In genomic region chr2:216287251-216287650, GRCh38 we compare ENCODE assay signal across 15 cellular contexts.
DNase-seq lines count a peak whose midpoint lies in the region; ATAC-seq and TF ChIP-seq lines count a peak whose summit lies in the region.
"Had no signal": no experiment of that assay in that cellular context is flagged by ENCODE, and none has a peak within 500 bp of the region (broad histone marks: within the 10 kb centered on the region; RNA-seq: fewer than 3 reads in every experiment).

No MANE protein-coding gene starts in this region.

- H3K27ac Mint-ChIP-seq in neural crest cell (ENCODE audit: unreplicated experiment): no peak overlapping the region
- H3K27ac Mint-ChIP-seq in H9: peak overlapping the region in 1 of 3 experiments; percentile 50; a peak in 1 of 7 replicates
- H3K27ac Mint-ChIP-seq: activated CD4-positive, alpha-beta T cell treated with anti-CD3 and anti-CD28 coated beads for 36 hours; activated naive CD8-positive, alpha-beta T cell treated with anti-CD3 and anti-CD28 coated beads for 36 hours had no signal

- H3K4me1 Mint-ChIP-seq in neural crest cell: peaks cover 43% of the 10 kb centered on the region
- H3K4me1 Mint-ChIP-seq in H9: peaks cover 42 to 51% of the 10 kb centered on the region in 2 experiments

- H3K9me3 Mint-ChIP-seq in neural crest cell (no peaks in the 10 kb centered on the region), H9 (no peaks in the 10 kb centered on the region)
- H3K9me3 Mint-ChIP-seq: activated naive CD8-positive, alpha-beta T cell treated with anti-CD3 and anti-CD28 coated beads for 36 hours had no signal

- TF ChIP-seq EP300 in sigmoid colon (IDR thresholded peaks at IDR 0.05): no peak

- H2BK20ac ChIP-seq in H9 (ENCODE audit: low read depth, low read length, poor library complexity, severe bottlenecking): no peak overlapping the region

- no peaks in the 10 kb centered on the region for H3K36me3 Mint-ChIP-seq in neural crest cell (ENCODE audit: low read depth)
- H3K36me3 Mint-ChIP-seq in H9 (ENCODE audit: insufficient read depth in 1 of 3, low read depth in 3 of 3): no peaks in the 10 kb centered on the region
- H3K36me3 Mint-ChIP-seq: activated naive CD8-positive, alpha-beta T cell treated with anti-CD3 and anti-CD28 coated beads for 36 hours had no signal

- H3K27me3 Mint-ChIP-seq in neural crest cell (ENCODE audit: low read depth): no peaks in the 10 kb centered on the region
- peaks cover 10% of the 10 kb centered on the region for H3K27me3 Mint-ChIP-seq in H9 (ENCODE audit: low read depth)
- H3K27me3 Mint-ChIP-seq: activated CD4-positive, alpha-beta T cell treated with anti-CD3 and anti-CD28 coated beads for 36 hours; activated naive CD8-positive, alpha-beta T cell treated with anti-CD3 and anti-CD28 coated beads for 36 hours had no signal

- TF ChIP-seq CTCF in neural crest cell (conservative IDR thresholded peaks at IDR 0.05) (no peak), OCI-LY7 (conservative IDR thresholded peaks at IDR 0.05; ENCODE audit: low read length) (no peak), sigmoid colon (IDR thresholded peaks at IDR 0.05) (no peak), H9 (conservative IDR thresholded peaks at IDR 0.05) (no peak)

- H3K27me3 ChIP-seq in sigmoid colon (peaks cover 0 to 20% (median 0%) of the 10 kb centered on the region in 3 donors), H9 (ENCODE audit: insufficient read depth, low read length) (no peaks in the 10 kb centered on the region)

- peak; percentile 31 for DNase-seq in Daoy (ENCODE audit: low read depth)
- DNase-seq in MV-4-11 (lab: John Stamatoyannopoulos, UW): peak; percentile 2
- DNase-seq in ecto neural progenitor cell (ENCODE audit: low spot score): peak; percentile 60
- no peak for DNase-seq in neural crest cell (ENCODE audit: low read depth, low spot score)
- DNase-seq in OCI-LY7 (ENCODE audit: low spot score): no peak
- no peak for DNase-seq in sigmoid colon
- DNase-seq in H9: no peak
- DNase-seq: activated CD4-positive, alpha-beta T cell treated with anti-CD3 and anti-CD28 coated beads for 36 hours; activated naive CD8-positive, alpha-beta T cell treated with anti-CD3 and anti-CD28 coated beads for 36 hours; caudate nucleus; NCI-H1048; NCI-H2171; stimulated activated CD4-positive, alpha-beta T cell treated with anti-CD3 and anti-CD28 coated beads, Interleukin-4, amount 100 ng/mL, for 1 hour; SW 1271 had no signal

- H4K8ac ChIP-seq in H9 (replicated peaks; ENCODE audit: insufficient read length, low read depth, low read length): no peak overlapping the region

- H3K56ac ChIP-seq in H9 (ENCODE audit: insufficient read length, low read depth, low read length): no peak overlapping the region

- H2BK5ac ChIP-seq in H9 (ENCODE audit: insufficient read length, low read length): no peak overlapping the region

- H3K9me2 ChIP-seq in OCI-LY7 (ENCODE audit: insufficient read depth, low read length): no peaks in the 10 kb centered on the region

- H2BK120ac ChIP-seq in H9 (ENCODE audit: low read depth, low read length, poor library complexity, severe bottlenecking): no peak overlapping the region

- no peak overlapping the region for H3K9ac ChIP-seq in H9 (ENCODE audit: extremely low read depth, insufficient read length, low read length)

- H3K27ac ChIP-seq in OCI-LY7 (ENCODE audit: low read depth, low read length, poor library complexity, severe bottlenecking) (no peak overlapping the region), sigmoid colon (no peak overlapping the region), H9 (ENCODE audit: insufficient read length, low read depth, low read length) (no peak overlapping the region)

- intact Hi-C loops in OCI-LY7 (cut with micrococcal nuclease; ENCODE audit: unreplicated experiment): no loop called here
- intact Hi-C loops in sigmoid colon (cut with DNase I): no loop called here

- H3K9me3 ChIP-seq in OCI-LY7 (ENCODE audit: low read length): no peaks in the 10 kb centered on the region
- H3K9me3 ChIP-seq in sigmoid colon: no peaks in the 10 kb centered on the region
- no peaks in the 10 kb centered on the region for H3K9me3 ChIP-seq in H9 (ENCODE audit: control insufficient read depth, low read depth, low read length)

- H3K4me3 ChIP-seq in OCI-LY7 (ENCODE audit: low read depth, low read length, poor library complexity, severe bottlenecking): no peak overlapping the region
- H3K4me3 ChIP-seq in sigmoid colon: no peak overlapping the region

- no peak overlapping the region for H3K4me2 ChIP-seq in OCI-LY7 (ENCODE audit: low read length)
- no peak overlapping the region for H3K4me2 ChIP-seq in H9 (ENCODE audit: insufficient read depth, insufficient read length, low read length)

- H4K20me1 ChIP-seq in OCI-LY7 (ENCODE audit: insufficient read depth, low read length): no peaks in the 10 kb centered on the region
- H4K20me1 ChIP-seq in H9 (ENCODE audit: control insufficient read depth, insufficient read depth, insufficient read length): no peaks in the 10 kb centered on the region

- POLR2A ChIA-PET in OCI-LY7 (lab: Charles Lee): interaction anchor here (0.6 to 1.0 kb wide), 2 partner anchors 11 to 84 kb away, joined by 3 to 5 read pairs; no protein-coding TSS in a partner anchor

- H3K14ac ChIP-seq in H9 (ENCODE audit: insufficient read depth, low read length): no peak overlapping the region

- H4K91ac ChIP-seq in H9 (ENCODE audit: insufficient read length, low read depth, low read length): no peak overlapping the region

- H3K4ac ChIP-seq in H9 (ENCODE audit: low read depth, low read length): no peak overlapping the region

- BruUV-seq in OCI-LY7 (replicated peaks; lab: Mats Ljungman, UMichigan): no TSS peak

- WGBS in sigmoid colon, 2 donors: 9 to 44% methylated on average over 5 of the region's 5 CpGs
- no CpG with 5 or more reads among the region's 5 CpGs for WGBS in H9 (ENCODE audit: extremely low coverage, insufficient read length, low lambda C conversion rate)

- no peak for ATAC-seq in GM21528 (IDR thresholded peaks at IDR 0.05; ENCODE audit: low FRiP score, unreplicated experiment)
- ATAC-seq: activated CD4-positive, alpha-beta T cell treated with anti-CD3 and anti-CD28 coated beads for 36 hours had no signal

- CTCF ChIA-PET in OCI-LY7 (lab: Charles Lee; ENCODE audit: unreplicated experiment): no interaction called here

- no peak overlapping the region for H3T11ph ChIP-seq in H9 (ENCODE audit: low read length)

- H3K36me3 ChIP-seq in OCI-LY7 (ENCODE audit: insufficient read depth, low read length) (no peaks in the 10 kb centered on the region), sigmoid colon (no peaks in the 10 kb centered on the region)

- no peak overlapping the region for H4K5ac ChIP-seq in H9 (ENCODE audit: insufficient read length, low read depth, low read length)

- no peaks in the 10 kb centered on the region for H3K23me2 ChIP-seq in H9 (ENCODE audit: insufficient read length, low read depth, low read length, poor library complexity, severe bottlenecking)

- no peak for TF ChIP-seq POLR2A in sigmoid colon (IDR thresholded peaks at IDR 0.05)

- no peaks in the 10 kb centered on the region for H3K4me1 ChIP-seq in OCI-LY7 (ENCODE audit: insufficient read depth, low read length, poor library complexity, severe bottlenecking)
- H3K4me1 ChIP-seq in sigmoid colon: no peaks in the 10 kb centered on the region
- peaks cover 11% of the 10 kb centered on the region; the same call in 1 of the 2 replicates for H3K4me1 ChIP-seq in H9 (ENCODE audit: insufficient read depth, low read length)

- H2AK5ac ChIP-seq in H9 (ENCODE audit: insufficient read length, low read length): no peak overlapping the region

- H2BK15ac ChIP-seq in H9 (ENCODE audit: low read depth, low read length): no peak overlapping the region

- no peak overlapping the region for H2BK12ac ChIP-seq in H9 (ENCODE audit: insufficient read length, low read depth, low read length)

- H3K23ac ChIP-seq in H9 (ENCODE audit: insufficient read length, low read depth, low read length): no peak overlapping the region

- peak overlapping the region; percentile 39 for H3K4me3 Mint-ChIP-seq in neural crest cell
- H3K4me3 Mint-ChIP-seq in H9: no peak overlapping the region
- H3K4me3 Mint-ChIP-seq: activated CD4-positive, alpha-beta T cell treated with anti-CD3 and anti-CD28 coated beads for 36 hours; activated naive CD8-positive, alpha-beta T cell treated with anti-CD3 and anti-CD28 coated beads for 36 hours had no signal

- H3K18ac ChIP-seq in H9 (ENCODE audit: insufficient read length, low read depth, low read length): no peak overlapping the region

- H3K79me1 ChIP-seq in H9 (ENCODE audit: insufficient read depth, low read depth, low read length, poor library complexity, severe bottlenecking): no peaks in the 10 kb centered on the region

- H3K79me2 ChIP-seq in OCI-LY7 (ENCODE audit: insufficient read depth, low read depth, low read length) (no peaks in the 10 kb centered on the region), H9 (ENCODE audit: insufficient read depth, low read length) (no peaks in the 10 kb centered on the region)

- H2AFZ ChIP-seq in OCI-LY7 (ENCODE audit: low read length) (no peak overlapping the region), H9 (ENCODE audit: low read length) (no peak overlapping the region)

Comparison
In these comparisons a context has a peak if more than half of its experiments do, and no peak if none do; other contexts are left out.
1. DNase-seq: peak in Daoy (single experiment), MV-4-11 (single experiment) and ecto neural progenitor cell (single experiment); none in neural crest cell (single experiment), OCI-LY7 (single experiment), sigmoid colon (single experiment) and H9 (single experiment).